1 cellular context compared by ENCODE assay signal in genomic region chr1:26409191-26409751, GRCh38.
TF ChIP-seq lines count a peak whose summit lies in the region.

No MANE protein-coding gene starts in this region.

TF ChIP-seq in K562, 482 proteins besides CTCF, POLR2A, EP300 and RAD21 (continued from another document):
- TF ChIP-seq SFPQ (IDR thresholded peaks at IDR 0.05; ENCODE audit: low read depth, low read length) (no peak), DMBX1 (CRISPR knock-in tag; IDR thresholded peaks at IDR 0.05; ENCODE audit: borderline replicate concordance) (no peak), POLR3G (IDR thresholded peaks at IDR 0.05; ENCODE audit: extremely low read depth, insufficient read length, insufficient replicate concordance) (no peak), KDM4B (IDR thresholded peaks at IDR 0.05; ENCODE audit: borderline replicate concordance in 2 of 2, low read depth in 1 of 2) (no peak), ZEB2 (IDR thresholded peaks at IDR 0.05) (no peak), ZNF224 (CRISPR knock-in tag; IDR thresholded peaks at IDR 0.05) (no peak), MTF1 (CRISPR knock-in tag; IDR thresholded peaks at IDR 0.05; ENCODE audit: borderline replicate concordance) (no peak), CBX3 (IDR thresholded peaks at IDR 0.05; ENCODE audit: borderline replicate concordance in 1 of 2, low read length in 2 of 2) (no peak), TRIM24 (IDR thresholded peaks at IDR 0.05) (peak; percentile 40 to 51; a peak in 2 of 4 replicates), MLX (CRISPR knock-in tag; conservative IDR thresholded peaks at IDR 0.05) (no peak), CXXC5 (CRISPR knock-in tag; IDR thresholded peaks at IDR 0.05) (no peak), RNF2 (IDR thresholded peaks at IDR 0.05) (no peak), RBM17 (IDR thresholded peaks at IDR 0.05; ENCODE audit: borderline replicate concordance, low read depth, low read length) (no peak), GTF2F1 (IDR thresholded peaks at IDR 0.05; ENCODE audit: low read depth, low read length) (no peak), E2F8 (IDR thresholded peaks at IDR 0.05; ENCODE audit: low read depth, partially characterized antibody) (no peak), TEAD2 (tag; IDR thresholded peaks at IDR 0.05) (no peak), SMARCB1 (IDR thresholded peaks at IDR 0.05; ENCODE audit: insufficient read length, low read depth) (no peak), POLR2H (tag; IDR thresholded peaks at IDR 0.05; ENCODE audit: low read depth) (no peak), BHLHE40 (IDR thresholded peaks at IDR 0.05; ENCODE audit: low read length) (peak; percentile 48; the same call in 1 of the 2 replicates)
- TF ChIP-seq, protein P1, sequence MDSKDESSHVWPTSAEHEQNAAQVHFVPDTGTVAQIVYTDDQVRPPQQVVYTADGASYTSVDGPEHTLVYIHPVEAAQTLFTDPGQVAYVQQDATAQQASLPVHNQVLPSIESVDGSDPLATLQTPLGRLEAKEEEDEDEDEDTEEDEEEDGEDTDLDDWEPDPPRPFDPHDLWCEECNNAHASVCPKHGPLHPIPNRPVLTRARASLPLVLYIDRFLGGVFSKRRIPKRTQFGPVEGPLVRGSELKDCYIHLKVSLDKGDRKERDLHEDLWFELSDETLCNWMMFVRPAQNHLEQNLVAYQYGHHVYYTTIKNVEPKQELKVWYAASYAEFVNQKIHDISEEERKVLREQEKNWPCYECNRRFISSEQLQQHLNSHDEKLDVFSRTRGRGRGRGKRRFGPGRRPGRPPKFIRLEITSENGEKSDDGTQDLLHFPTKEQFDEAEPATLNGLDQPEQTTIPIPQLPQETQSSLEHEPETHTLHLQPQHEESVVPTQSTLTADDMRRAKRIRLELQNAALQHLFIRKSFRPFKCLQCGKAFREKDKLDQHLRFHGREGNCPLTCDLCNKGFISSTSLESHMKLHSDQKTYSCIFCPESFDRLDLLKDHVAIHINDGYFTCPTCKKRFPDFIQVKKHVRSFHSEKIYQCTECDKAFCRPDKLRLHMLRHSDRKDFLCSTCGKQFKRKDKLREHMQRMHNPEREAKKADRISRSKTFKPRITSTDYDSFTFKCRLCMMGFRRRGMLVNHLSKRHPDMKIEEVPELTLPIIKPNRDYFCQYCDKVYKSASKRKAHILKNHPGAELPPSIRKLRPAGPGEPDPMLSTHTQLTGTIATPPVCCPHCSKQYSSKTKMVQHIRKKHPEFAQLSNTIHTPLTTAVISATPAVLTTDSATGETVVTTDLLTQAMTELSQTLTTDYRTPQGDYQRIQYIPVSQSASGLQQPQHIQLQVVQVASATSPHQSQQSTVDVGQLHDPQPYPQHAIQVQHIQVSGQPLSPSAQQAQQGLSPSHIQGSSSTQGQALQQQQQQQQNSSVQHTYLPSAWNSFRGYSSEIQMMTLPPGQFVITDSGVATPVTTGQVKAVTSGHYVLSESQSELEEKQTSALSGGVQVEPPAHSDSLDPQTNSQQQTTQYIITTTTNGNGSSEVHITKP (IDR thresholded peaks at IDR 0.05; ENCODE audit: partially characterized antibody) = no peak
- TF ChIP-seq, protein P2, sequence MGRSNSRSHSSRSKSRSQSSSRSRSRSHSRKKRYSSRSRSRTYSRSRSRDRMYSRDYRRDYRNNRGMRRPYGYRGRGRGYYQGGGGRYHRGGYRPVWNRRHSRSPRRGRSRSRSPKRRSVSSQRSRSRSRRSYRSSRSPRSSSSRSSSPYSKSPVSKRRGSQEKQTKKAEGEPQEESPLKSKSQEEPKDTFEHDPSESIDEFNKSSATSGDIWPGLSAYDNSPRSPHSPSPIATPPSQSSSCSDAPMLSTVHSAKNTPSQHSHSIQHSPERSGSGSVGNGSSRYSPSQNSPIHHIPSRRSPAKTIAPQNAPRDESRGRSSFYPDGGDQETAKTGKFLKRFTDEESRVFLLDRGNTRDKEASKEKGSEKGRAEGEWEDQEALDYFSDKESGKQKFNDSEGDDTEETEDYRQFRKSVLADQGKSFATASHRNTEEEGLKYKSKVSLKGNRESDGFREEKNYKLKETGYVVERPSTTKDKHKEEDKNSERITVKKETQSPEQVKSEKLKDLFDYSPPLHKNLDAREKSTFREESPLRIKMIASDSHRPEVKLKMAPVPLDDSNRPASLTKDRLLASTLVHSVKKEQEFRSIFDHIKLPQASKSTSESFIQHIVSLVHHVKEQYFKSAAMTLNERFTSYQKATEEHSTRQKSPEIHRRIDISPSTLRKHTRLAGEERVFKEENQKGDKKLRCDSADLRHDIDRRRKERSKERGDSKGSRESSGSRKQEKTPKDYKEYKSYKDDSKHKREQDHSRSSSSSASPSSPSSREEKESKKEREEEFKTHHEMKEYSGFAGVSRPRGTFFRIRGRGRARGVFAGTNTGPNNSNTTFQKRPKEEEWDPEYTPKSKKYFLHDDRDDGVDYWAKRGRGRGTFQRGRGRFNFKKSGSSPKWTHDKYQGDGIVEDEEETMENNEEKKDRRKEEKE (IDR thresholded peaks at IDR 0.05; ENCODE audit: borderline replicate concordance in 1 of 2, control insufficient read depth in 1 of 2, low read depth in 2 of 2, low read length in 1 of 2) = no peak
- TF ChIP-seq, protein P3, sequence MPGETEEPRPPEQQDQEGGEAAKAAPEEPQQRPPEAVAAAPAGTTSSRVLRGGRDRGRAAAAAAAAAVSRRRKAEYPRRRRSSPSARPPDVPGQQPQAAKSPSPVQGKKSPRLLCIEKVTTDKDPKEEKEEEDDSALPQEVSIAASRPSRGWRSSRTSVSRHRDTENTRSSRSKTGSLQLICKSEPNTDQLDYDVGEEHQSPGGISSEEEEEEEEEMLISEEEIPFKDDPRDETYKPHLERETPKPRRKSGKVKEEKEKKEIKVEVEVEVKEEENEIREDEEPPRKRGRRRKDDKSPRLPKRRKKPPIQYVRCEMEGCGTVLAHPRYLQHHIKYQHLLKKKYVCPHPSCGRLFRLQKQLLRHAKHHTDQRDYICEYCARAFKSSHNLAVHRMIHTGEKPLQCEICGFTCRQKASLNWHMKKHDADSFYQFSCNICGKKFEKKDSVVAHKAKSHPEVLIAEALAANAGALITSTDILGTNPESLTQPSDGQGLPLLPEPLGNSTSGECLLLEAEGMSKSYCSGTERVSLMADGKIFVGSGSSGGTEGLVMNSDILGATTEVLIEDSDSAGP (CRISPR knock-in tag; IDR thresholded peaks at IDR 0.05) = peak; percentile 90
- TF ChIP-seq, protein P4, sequence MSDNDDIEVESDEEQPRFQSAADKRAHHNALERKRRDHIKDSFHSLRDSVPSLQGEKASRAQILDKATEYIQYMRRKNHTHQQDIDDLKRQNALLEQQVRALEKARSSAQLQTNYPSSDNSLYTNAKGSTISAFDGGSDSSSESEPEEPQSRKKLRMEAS (CRISPR knock-in tag; IDR thresholded peaks at IDR 0.05) = no peak
- TF ChIP-seq, protein P5, sequence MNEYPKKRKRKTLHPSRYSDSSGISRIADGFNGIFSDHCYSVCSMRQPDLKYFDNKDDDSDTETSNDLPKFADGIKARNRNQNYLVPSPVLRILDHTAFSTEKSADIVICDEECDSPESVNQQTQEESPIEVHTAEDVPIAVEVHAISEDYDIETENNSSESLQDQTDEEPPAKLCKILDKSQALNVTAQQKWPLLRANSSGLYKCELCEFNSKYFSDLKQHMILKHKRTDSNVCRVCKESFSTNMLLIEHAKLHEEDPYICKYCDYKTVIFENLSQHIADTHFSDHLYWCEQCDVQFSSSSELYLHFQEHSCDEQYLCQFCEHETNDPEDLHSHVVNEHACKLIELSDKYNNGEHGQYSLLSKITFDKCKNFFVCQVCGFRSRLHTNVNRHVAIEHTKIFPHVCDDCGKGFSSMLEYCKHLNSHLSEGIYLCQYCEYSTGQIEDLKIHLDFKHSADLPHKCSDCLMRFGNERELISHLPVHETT (CRISPR knock-in tag; conservative IDR thresholded peaks at IDR 0.05 in 1 of 2, IDR thresholded peaks at IDR 0.05 in 1 of 2) = no peak
